11 cellular contexts compared by ENCODE assay signal in genomic region chr19:41868120-41868988, GRCh38. TPM values are rescaled to one million over a fixed set of nuclear protein-coding genes. Genes with fewer than 3 reads are reported as not detected.
A peak's percentile ranks its signal among the peaks of the same experiment; 100 is the strongest.
DNase-seq lines count a peak whose midpoint lies in the region; ATAC-seq and TF ChIP-seq lines count a peak whose summit lies in the region.
"Had no signal": no experiment of that assay in that cellular context is flagged by ENCODE, and none has a peak within 500 bp of the region (broad histone marks: within the 10 kb centered on the region; RNA-seq: fewer than 3 reads in every experiment).

No MANE protein-coding gene starts in this region.

- intact Hi-C loops in activated T-helper 1 cell treated with anti-CD3 and anti-CD28 coated beads, Interleukin-12 subunit alpha, Interleukin-12 subunit beta, Interleukin-2, Interleukin-4 antibody, amounts not matched to agents 30 ng/mL and 10 ng/mL and 1 ng/mL, durations not matched to agents 14 hours and 24 hours and 36 hours (cut with micrococcal nuclease), result no loop called here
- intact Hi-C loops in mucosa of descending colon (cut with DNase I, micrococcal nuclease), result no loop called here

- H3K9me3 Mint-ChIP-seq in IgD-negative memory B cell, result no peaks in the 10 kb centered on the region
- no peaks in the 10 kb centered on the region for H3K9me3 Mint-ChIP-seq in activated T-helper 1 cell treated with anti-CD3 and anti-CD28 coated beads, Interleukin-12 subunit alpha, Interleukin-12 subunit beta, Interleukin-2, Interleukin-4 antibody, amounts not matched to agents 30 ng/mL and 10 ng/mL and 1 ng/mL, durations not matched to agents 14 hours and 24 hours and 36 hours

- peak overlapping the region in 2 of 3 donors; percentile 78 to 86 for H3K27ac Mint-ChIP-seq in IgD-negative memory B cell
- H3K27ac Mint-ChIP-seq in activated T-helper 1 cell treated with anti-CD3 and anti-CD28 coated beads, Interleukin-12 subunit alpha, Interleukin-12 subunit beta, Interleukin-2, Interleukin-4 antibody, amounts not matched to agents 30 ng/mL and 10 ng/mL and 1 ng/mL, durations not matched to agents 14 hours and 24 hours and 36 hours, result peak overlapping the region; percentile 81

- peak overlapping the region in 3 of 4 donors; percentile 55 to 65 (median 56) for H3K4me3 Mint-ChIP-seq in IgD-negative memory B cell
- H3K4me3 Mint-ChIP-seq in activated T-helper 1 cell treated with anti-CD3 and anti-CD28 coated beads, Interleukin-12 subunit alpha, Interleukin-12 subunit beta, Interleukin-2, Interleukin-4 antibody, amounts not matched to agents 30 ng/mL and 10 ng/mL and 1 ng/mL, durations not matched to agents 14 hours and 24 hours and 36 hours, result peak overlapping the region; percentile 75

- H3K4me3 ChIP-seq in mucosa of descending colon, result no peak overlapping the region

- peaks cover 6% of the 10 kb centered on the region for H3K36me3 ChIP-seq in mucosa of descending colon (ENCODE audit: low read depth)

- ATAC-seq in mucosa of descending colon, result peak; percentile 15
- ATAC-seq in HG03571 (IDR thresholded peaks at IDR 0.05; ENCODE audit: unreplicated experiment), result no peak

- DNase-seq in DMS79 (lab: John Stamatoyannopoulos, UW) (peak; percentile 95), mucosa of descending colon (peak in 2 of 3 donors; percentile 27 to 56), EL (no peak), RKO (ENCODE audit: low spot score) (no peak), NOMO-1 (lab: John Stamatoyannopoulos, UW; ENCODE audit: unreplicated experiment in 2 of 2) (no peak)
- DNase-seq in activated T-helper 1 cell treated with anti-CD3 and anti-CD28 coated beads, Interleukin-12 subunit alpha, Interleukin-12 subunit beta, Interleukin-2, Interleukin-4 antibody, amounts not matched to agents 30 ng/mL and 10 ng/mL and 1 ng/mL, durations not matched to agents 14 hours and 24 hours and 36 hours (ENCODE audit: low spot score), result no peak
- DNase-seq: aorta, retina had no signal

- H3K4me1 ChIP-seq in mucosa of descending colon (ENCODE audit: low read depth), result peaks cover 41% of the 10 kb centered on the region

- peaks cover 29 to 45% (median 41%) of the 10 kb centered on the region in 3 donors for H3K4me1 Mint-ChIP-seq in IgD-negative memory B cell
- H3K4me1 Mint-ChIP-seq in activated T-helper 1 cell treated with anti-CD3 and anti-CD28 coated beads, Interleukin-12 subunit alpha, Interleukin-12 subunit beta, Interleukin-2, Interleukin-4 antibody, amounts not matched to agents 30 ng/mL and 10 ng/mL and 1 ng/mL, durations not matched to agents 14 hours and 24 hours and 36 hours (ENCODE audit: low read depth), result peaks cover 77% of the 10 kb centered on the region

- peaks cover 2% of the 10 kb centered on the region for H3K36me3 Mint-ChIP-seq in IgD-negative memory B cell
- peaks cover 62% of the 10 kb centered on the region for H3K36me3 Mint-ChIP-seq in activated T-helper 1 cell treated with anti-CD3 and anti-CD28 coated beads, Interleukin-12 subunit alpha, Interleukin-12 subunit beta, Interleukin-2, Interleukin-4 antibody, amounts not matched to agents 30 ng/mL and 10 ng/mL and 1 ng/mL, durations not matched to agents 14 hours and 24 hours and 36 hours (ENCODE audit: low read depth)

- no peaks in the 10 kb centered on the region for H3K9me3 ChIP-seq in mucosa of descending colon

- no peaks in the 10 kb centered on the region for H3K27me3 Mint-ChIP-seq in IgD-negative memory B cell
- no peaks in the 10 kb centered on the region for H3K27me3 Mint-ChIP-seq in activated T-helper 1 cell treated with anti-CD3 and anti-CD28 coated beads, Interleukin-12 subunit alpha, Interleukin-12 subunit beta, Interleukin-2, Interleukin-4 antibody, amounts not matched to agents 30 ng/mL and 10 ng/mL and 1 ng/mL, durations not matched to agents 14 hours and 24 hours and 36 hours (ENCODE audit: insufficient read depth)

- no peak for TF ChIP-seq CTCF in mucosa of descending colon (IDR thresholded peaks at IDR 0.05)

RNA-seq across cellular contexts. Expression of gene RPS19, which starts 8.3 kb away (rescaled TPM):
- 7,882 TPM for polyA plus RNA-seq in IgD-negative memory B cell
- 2,887 and 2,906 TPM in 2 replicates for total RNA-seq in activated T-helper 1 cell treated with anti-CD3 and anti-CD28 coated beads, Interleukin-12 subunit alpha, Interleukin-12 subunit beta, Interleukin-2, Interleukin-4 antibody, amounts not matched to agents 30 ng/mL and 10 ng/mL and 1 ng/mL, durations not matched to agents 14 hours and 24 hours and 36 hours
- 1,000 to 10,000 TPM; 1,251 to 1,696 (median 1,572) TPM for total RNA-seq in mucosa of descending colon

RNA-seq across cellular contexts. Expression of gene CD79A, which starts 8.7 kb away (rescaled TPM):
- polyA plus RNA-seq in IgD-negative memory B cell, result 3,141 TPM
- total RNA-seq in activated T-helper 1 cell treated with anti-CD3 and anti-CD28 coated beads, Interleukin-12 subunit alpha, Interleukin-12 subunit beta, Interleukin-2, Interleukin-4 antibody, amounts not matched to agents 30 ng/mL and 10 ng/mL and 1 ng/mL, durations not matched to agents 14 hours and 24 hours and 36 hours, result 2.7 and 2.9 TPM in 2 replicates
- total RNA-seq in mucosa of descending colon, result 1 to 10 TPM; 2.7 to 7.3 (median 3.9) TPM
- total RNA-seq: HT1080 had no signal

RNA-seq across cellular contexts. Expression of gene ARHGEF1, which starts 14.6 kb away (rescaled TPM):
- polyA plus RNA-seq in IgD-negative memory B cell, result 203 TPM
- 386 and 392 TPM in 2 replicates for total RNA-seq in activated T-helper 1 cell treated with anti-CD3 and anti-CD28 coated beads, Interleukin-12 subunit alpha, Interleukin-12 subunit beta, Interleukin-2, Interleukin-4 antibody, amounts not matched to agents 30 ng/mL and 10 ng/mL and 1 ng/mL, durations not matched to agents 14 hours and 24 hours and 36 hours
- 100 to 1,000 TPM in 1 of 3 donors, 10 to 100 TPM in 2; 84.9 to 125 (median 92.3) TPM for total RNA-seq in mucosa of descending colon

RNA-seq across cellular contexts. Expression of gene DMRTC2, which starts 23.5 kb away (rescaled TPM):
- polyA plus RNA-seq in IgD-negative memory B cell, result not detected
- not detected in 2 replicates for total RNA-seq in activated T-helper 1 cell treated with anti-CD3 and anti-CD28 coated beads, Interleukin-12 subunit alpha, Interleukin-12 subunit beta, Interleukin-2, Interleukin-4 antibody, amounts not matched to agents 30 ng/mL and 10 ng/mL and 1 ng/mL, durations not matched to agents 14 hours and 24 hours and 36 hours
- total RNA-seq in mucosa of descending colon, result not detected
- total RNA-seq: aorta, HT1080 had no signal
- polyA plus RNA-seq: aorta had no signal

RNA-seq across cellular contexts. Expression of gene LYPD4, which starts 23.9 kb away (rescaled TPM):
- not detected for polyA plus RNA-seq in IgD-negative memory B cell
- total RNA-seq in activated T-helper 1 cell treated with anti-CD3 and anti-CD28 coated beads, Interleukin-12 subunit alpha, Interleukin-12 subunit beta, Interleukin-2, Interleukin-4 antibody, amounts not matched to agents 30 ng/mL and 10 ng/mL and 1 ng/mL, durations not matched to agents 14 hours and 24 hours and 36 hours, result not detected in 2 replicates
- not detected for total RNA-seq in mucosa of descending colon
- total RNA-seq: aorta, HT1080 had no signal
- polyA plus RNA-seq: aorta had no signal

Comparison
In these comparisons a context has a peak if more than half of its experiments do, and no peak if none do; other contexts are left out.
1. DNase-seq: peak in DMS79 (single experiment) and mucosa of descending colon (2 of 3); none in activated T-helper 1 cell treated with anti-CD3 and anti-CD28 coated beads, Interleukin-12 subunit alpha, Interleukin-12 subunit beta, Interleukin-2, Interleukin-4 antibody, amounts not matched to agents 30 ng/mL and 10 ng/mL and 1 ng/mL, durations not matched to agents 14 hours and 24 hours and 36 hours (single experiment), EL (single experiment), RKO (single experiment) and NOMO-1 (0 of 2).